ENCODE assay signal across 10 cellular contexts in the genomic region with DNA sequence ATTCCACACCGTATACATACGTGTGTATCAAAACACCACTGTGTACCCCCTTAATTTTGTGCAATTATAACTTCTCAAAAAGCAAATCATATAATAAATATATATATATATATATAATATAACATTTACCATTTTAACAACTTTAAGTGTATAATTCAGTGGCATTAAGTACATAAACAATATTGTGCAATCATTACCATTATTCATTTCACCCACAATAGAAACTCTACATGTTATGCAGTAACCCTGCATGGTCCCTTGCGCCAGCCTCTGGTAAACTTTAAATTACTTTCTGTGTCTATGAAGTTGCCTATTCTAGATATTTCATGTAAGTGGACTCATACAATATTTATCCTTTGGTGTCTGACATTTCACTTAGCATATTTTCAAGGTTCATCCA.
"Had no signal": no experiment of that assay in that cellular context is flagged by ENCODE, and none has a peak within 500 bp of the region (broad histone marks: within the 10 kb centered on the region; RNA-seq: fewer than 3 reads in every experiment).

No MANE protein-coding gene starts in this region.

- H3K4me1 ChIP-seq: HAP-1 had no signal

- H3K4me2 ChIP-seq: KMS-11 had no signal

- H3K9ac ChIP-seq: GM23248, KMS-11 had no signal

- H3K9me3 Mint-ChIP-seq: HFFc6 had no signal

- H3K4me3 Mint-ChIP-seq: HFFc6 had no signal

- ATAC-seq: HCT116 had no signal

- DNase-seq: GM23248, GOT3, H7, HFFc6, Karpas-422, KBM-7 had no signal

- H3K27ac Mint-ChIP-seq: HFFc6 had no signal

- H2AFZ ChIP-seq: GM23248 had no signal

- H3K4me3 ChIP-seq: GM23248, HAP-1 had no signal

- H3K27ac ChIP-seq: GM23248, KMS-11 had no signal

- FAIRE-seq: HTR-8/SVneo had no signal
